Comparison of ENCODE assay signal across 31 cellular contexts in the genomic region with DNA sequence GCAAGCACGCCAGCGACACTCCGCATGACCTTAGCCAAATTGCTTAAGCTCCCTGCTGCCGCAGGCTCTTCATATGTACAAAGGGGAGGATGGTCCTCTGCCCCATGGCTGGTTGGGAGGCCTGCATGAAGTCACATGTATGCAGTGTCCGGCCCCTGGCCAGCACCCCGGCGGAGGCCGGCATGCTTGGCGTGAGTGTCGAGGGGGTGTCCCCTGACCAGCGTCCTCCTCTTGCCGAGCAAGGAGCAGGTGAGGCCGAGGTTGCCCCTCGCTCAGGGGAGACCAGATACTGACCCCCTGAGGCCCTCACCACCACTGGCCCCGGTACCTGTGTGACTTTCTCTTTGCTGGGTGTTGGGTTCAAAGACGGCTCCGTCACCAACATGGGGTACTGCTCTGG.
"Had no signal": no experiment of that assay in that cellular context is flagged by ENCODE, and none has a peak within 500 bp of the region (broad histone marks: within the 10 kb centered on the region; RNA-seq: fewer than 3 reads in every experiment).

No MANE protein-coding gene starts in this region.

- H3K4me3 ChIP-seq: ascending aorta, cardiac muscle cell had no signal

- H3K9me3 ChIP-seq: ascending aorta had no signal

- DNase-seq: activated B cell treated with CpG ODN at 0.5 μM for 24 hours; activated CD4-positive, alpha-beta memory T cell treated with anti-CD3 and anti-CD28 coated beads for 36 hours; activated CD4-positive, alpha-beta T cell treated with anti-CD3 and anti-CD28 coated beads for 4 hours; activated CD4-positive, alpha-beta T cell treated with anti-CD3 and anti-CD28 coated beads, Interleukin-2, amount 10 ng/mL, durations not matched to agents 24 days and 14 days; activated CD4-positive, alpha-beta T cell treated with anti-CD3 and anti-CD28 coated beads, Interleukin-2, amount 50 U/mL, for 1 hour; activated CD4-positive, alpha-beta T cell treated with anti-CD3 and anti-CD28 coated beads, Interleukin-2, amount 50 U/mL, for 4 hours; activated CD4-positive, CD25-positive, alpha-beta regulatory T cell treated with anti-CD3 and anti-CD28 coated beads, Interleukin-2, amount 50 U/mL, for 72 hours; activated CD8-positive, alpha-beta memory T cell treated with anti-CD3 and anti-CD28 coated beads for 24 hours; activated CD8-positive, alpha-beta memory T cell treated with anti-CD3 and anti-CD28 coated beads, Interleukin-2, amount 10 ng/mL, durations not matched to agents 7 days and 5 days; activated CD8-positive, alpha-beta memory T cell treated with anti-CD3 and anti-CD28 coated beads, Interleukin-2, amount 50 U/mL, for 48 hours; activated CD8-positive, alpha-beta T cell treated with anti-CD3 and anti-CD28 coated beads for 36 hours; activated effector memory CD4-positive, alpha-beta T cell treated with Interleukin-2 at 50 U/mL for 16 hours; activated gamma-delta T cell; activated naive CD4-positive, alpha-beta T cell treated with anti-CD3 and anti-CD28 coated beads, Interleukin-2, amount 10 ng/mL, durations not matched to agents 7 days and 5 days; activated naive CD4-positive, alpha-beta T cell treated with Interleukin-2 at 50 U/mL for 16 hours; activated naive CD8-positive, alpha-beta T cell treated with anti-CD3 and anti-CD28 coated beads, Interleukin-2, amount 10 ng/mL, durations not matched to agents 7 days and 5 days; activated naive CD8-positive, alpha-beta T cell treated with anti-CD3 and anti-CD28 coated beads, Interleukin-2, amount 50 U/mL, for 24 hours; activated T-cell treated with anti-CD3 and anti-CD28 coated beads, Interleukin-2, amount 50 U/mL, for 24 hours; activated T-cell treated with anti-CD3 and anti-CD28 coated beads, Interleukin-2, amount 50 U/mL, for 48 hours; amygdala; anterior cingulate cortex; caudate nucleus; cerebellar nuclear complex; T-helper 1 cell; T-helper 2 cell; T-helper 9 cell had no signal

- H3K27me3 ChIP-seq: ascending aorta had no signal

- H3K36me3 ChIP-seq: ascending aorta, cardiac muscle cell had no signal

- H3K4me1 ChIP-seq: ascending aorta had no signal

- H3K27ac ChIP-seq: ascending aorta, cardiac muscle cell, VCaP had no signal

- FAIRE-seq: bronchial epithelial cell, TTC549 had no signal

- ATAC-seq: activated CD8-positive, alpha-beta memory T cell treated with anti-CD3 and anti-CD28 coated beads, Interleukin-2, amount 10 ng/mL, durations not matched to agents 7 days and 5 days; activated CD8-positive, alpha-beta T cell treated with anti-CD3 and anti-CD28 coated beads for 36 hours; activated naive CD8-positive, alpha-beta T cell treated with anti-CD3 and anti-CD28 coated beads, Interleukin-2, amount 50 U/mL, for 24 hours had no signal
